Comparison of ENCODE assay signal across 1 cellular context in the genomic region with DNA sequence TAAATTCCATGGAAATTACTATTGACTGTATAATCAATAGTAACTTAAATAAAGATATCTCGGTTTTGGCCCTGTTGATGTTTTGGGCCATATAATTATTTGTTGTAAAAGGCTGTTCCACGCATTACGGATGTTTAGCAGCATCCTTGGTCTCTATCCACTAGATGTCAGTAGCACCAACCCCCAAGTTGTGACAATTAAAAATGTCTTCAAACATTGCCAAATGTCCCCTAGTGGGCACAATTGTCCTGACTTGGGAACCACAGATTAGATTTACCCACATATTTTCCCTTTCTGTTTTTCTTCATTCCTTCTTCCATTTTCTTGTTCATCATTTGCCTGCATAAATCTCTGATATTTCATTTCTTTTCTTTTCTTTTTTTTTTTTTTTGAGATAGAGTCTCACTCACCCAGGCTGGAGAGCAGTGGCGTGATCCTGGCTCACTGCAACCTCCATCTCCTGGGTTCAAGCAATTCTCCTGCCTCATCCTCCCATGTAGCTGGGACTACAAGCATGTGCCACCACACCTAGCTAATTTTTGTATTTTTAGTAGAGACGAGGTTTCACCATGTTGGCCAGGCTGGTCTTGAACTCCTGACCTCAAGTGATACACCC.
A peak's percentile ranks its signal among the peaks of the same experiment; 100 is the strongest.
TF ChIP-seq lines count a peak whose summit lies in the region.

No MANE protein-coding gene starts in this region.

TF ChIP-seq in K562, 482 proteins besides CTCF, POLR2A, EP300 and RAD21 (continued from another document):
- TF ChIP-seq CTCFL (IDR thresholded peaks at IDR 0.05; ENCODE audit: borderline replicate concordance, insufficient read depth, low read depth, low read length, poor library complexity, severe bottlenecking): peak; percentile 17
- TF ChIP-seq CHD4 (IDR thresholded peaks at IDR 0.05; ENCODE audit: insufficient read depth, insufficient replicate concordance, low read depth, low read length, poor library complexity, severe bottlenecking): no peak
- TF ChIP-seq C11orf30 (IDR thresholded peaks at IDR 0.05; ENCODE audit: low read depth): no peak
- TF ChIP-seq MED1 (CRISPR knock-in tag; IDR thresholded peaks at IDR 0.05; ENCODE audit: borderline replicate concordance): no peak
- no peak for TF ChIP-seq ZZZ3 (IDR thresholded peaks at IDR 0.05)
- 0 out of 2 replicates have a peak, but pooled peaks have one; percentile 32 for TF ChIP-seq CC2D1A (IDR thresholded peaks at IDR 0.05)
- no peak for TF ChIP-seq SOX6 (IDR thresholded peaks at IDR 0.05)
- TF ChIP-seq ZNF830 (CRISPR knock-in tag; IDR thresholded peaks at IDR 0.05): no peak
- peak in 1 of 2 experiments; percentile 21; a peak in 1 of 4 replicates for TF ChIP-seq FOXK2 (conservative IDR thresholded peaks at IDR 0.05 in 1 of 2, IDR thresholded peaks at IDR 0.05 in 1 of 2; ENCODE audit: low read depth in 2 of 2)
- TF ChIP-seq KLF16 (IDR thresholded peaks at IDR 0.05): peak; percentile 47; the same call in 1 of the 2 replicates
- TF ChIP-seq, protein P1, sequence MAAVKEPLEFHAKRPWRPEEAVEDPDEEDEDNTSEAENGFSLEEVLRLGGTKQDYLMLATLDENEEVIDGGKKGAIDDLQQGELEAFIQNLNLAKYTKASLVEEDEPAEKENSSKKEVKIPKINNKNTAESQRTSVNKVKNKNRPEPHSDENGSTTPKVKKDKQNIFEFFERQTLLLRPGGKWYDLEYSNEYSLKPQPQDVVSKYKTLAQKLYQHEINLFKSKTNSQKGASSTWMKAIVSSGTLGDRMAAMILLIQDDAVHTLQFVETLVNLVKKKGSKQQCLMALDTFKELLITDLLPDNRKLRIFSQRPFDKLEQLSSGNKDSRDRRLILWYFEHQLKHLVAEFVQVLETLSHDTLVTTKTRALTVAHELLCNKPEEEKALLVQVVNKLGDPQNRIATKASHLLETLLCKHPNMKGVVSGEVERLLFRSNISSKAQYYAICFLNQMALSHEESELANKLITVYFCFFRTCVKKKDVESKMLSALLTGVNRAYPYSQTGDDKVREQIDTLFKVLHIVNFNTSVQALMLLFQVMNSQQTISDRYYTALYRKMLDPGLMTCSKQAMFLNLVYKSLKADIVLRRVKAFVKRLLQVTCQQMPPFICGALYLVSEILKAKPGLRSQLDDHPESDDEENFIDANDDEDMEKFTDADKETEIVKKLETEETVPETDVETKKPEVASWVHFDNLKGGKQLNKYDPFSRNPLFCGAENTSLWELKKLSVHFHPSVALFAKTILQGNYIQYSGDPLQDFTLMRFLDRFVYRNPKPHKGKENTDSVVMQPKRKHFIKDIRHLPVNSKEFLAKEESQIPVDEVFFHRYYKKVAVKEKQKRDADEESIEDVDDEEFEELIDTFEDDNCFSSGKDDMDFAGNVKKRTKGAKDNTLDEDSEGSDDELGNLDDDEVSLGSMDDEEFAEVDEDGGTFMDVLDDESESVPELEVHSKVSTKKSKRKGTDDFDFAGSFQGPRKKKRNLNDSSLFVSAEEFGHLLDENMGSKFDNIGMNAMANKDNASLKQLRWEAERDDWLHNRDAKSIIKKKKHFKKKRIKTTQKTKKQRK (IDR thresholded peaks at IDR 0.05; ENCODE audit: borderline replicate concordance, low read depth, low read length): no peak
- no peak for TF ChIP-seq SUPT5H (IDR thresholded peaks at IDR 0.05)
- no peak for TF ChIP-seq ZNF24 (IDR thresholded peaks at IDR 0.05)
- TF ChIP-seq CEBPB (tag; IDR thresholded peaks at IDR 0.05): 0 out of 2 replicates have a peak, but pooled peaks have one; percentile 14
- no peak for TF ChIP-seq ZNF584 (CRISPR knock-in tag; IDR thresholded peaks at IDR 0.05; ENCODE audit: low read depth)
- no peak for TF ChIP-seq BHLHE40 (IDR thresholded peaks at IDR 0.05; ENCODE audit: low read length)
- no peak for TF ChIP-seq ZNF224 (CRISPR knock-in tag; IDR thresholded peaks at IDR 0.05)
- TF ChIP-seq ZNF263 (CRISPR knock-in tag; IDR thresholded peaks at IDR 0.05; ENCODE audit: borderline replicate concordance): no peak
